Comparison of ENCODE assay signal across 1 cellular context in the genomic region with DNA sequence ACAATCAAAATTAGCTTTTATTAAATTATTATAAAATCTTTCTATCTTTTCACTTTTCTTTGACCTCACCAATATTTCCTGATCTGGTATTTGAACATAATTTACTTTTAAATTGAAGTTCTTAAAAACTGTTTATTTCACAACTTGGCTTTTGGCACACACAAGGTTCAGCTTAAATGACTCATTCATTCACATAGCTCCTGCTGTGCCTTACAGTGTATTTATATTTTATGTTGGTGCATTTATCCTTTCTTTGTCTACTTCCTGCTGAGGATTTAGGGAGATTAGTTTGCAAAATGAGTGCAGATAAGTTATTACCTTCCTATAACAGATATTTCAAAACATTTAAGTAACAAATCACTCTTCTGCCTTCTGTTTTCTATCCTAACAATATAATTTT.
TF ChIP-seq lines count a peak whose summit lies in the region.

No MANE protein-coding gene starts in this region.

TF ChIP-seq in HCT116, 20 proteins besides CTCF, POLR2A, EP300 and RAD21 (continued from another document):
- TF ChIP-seq, protein P1, sequence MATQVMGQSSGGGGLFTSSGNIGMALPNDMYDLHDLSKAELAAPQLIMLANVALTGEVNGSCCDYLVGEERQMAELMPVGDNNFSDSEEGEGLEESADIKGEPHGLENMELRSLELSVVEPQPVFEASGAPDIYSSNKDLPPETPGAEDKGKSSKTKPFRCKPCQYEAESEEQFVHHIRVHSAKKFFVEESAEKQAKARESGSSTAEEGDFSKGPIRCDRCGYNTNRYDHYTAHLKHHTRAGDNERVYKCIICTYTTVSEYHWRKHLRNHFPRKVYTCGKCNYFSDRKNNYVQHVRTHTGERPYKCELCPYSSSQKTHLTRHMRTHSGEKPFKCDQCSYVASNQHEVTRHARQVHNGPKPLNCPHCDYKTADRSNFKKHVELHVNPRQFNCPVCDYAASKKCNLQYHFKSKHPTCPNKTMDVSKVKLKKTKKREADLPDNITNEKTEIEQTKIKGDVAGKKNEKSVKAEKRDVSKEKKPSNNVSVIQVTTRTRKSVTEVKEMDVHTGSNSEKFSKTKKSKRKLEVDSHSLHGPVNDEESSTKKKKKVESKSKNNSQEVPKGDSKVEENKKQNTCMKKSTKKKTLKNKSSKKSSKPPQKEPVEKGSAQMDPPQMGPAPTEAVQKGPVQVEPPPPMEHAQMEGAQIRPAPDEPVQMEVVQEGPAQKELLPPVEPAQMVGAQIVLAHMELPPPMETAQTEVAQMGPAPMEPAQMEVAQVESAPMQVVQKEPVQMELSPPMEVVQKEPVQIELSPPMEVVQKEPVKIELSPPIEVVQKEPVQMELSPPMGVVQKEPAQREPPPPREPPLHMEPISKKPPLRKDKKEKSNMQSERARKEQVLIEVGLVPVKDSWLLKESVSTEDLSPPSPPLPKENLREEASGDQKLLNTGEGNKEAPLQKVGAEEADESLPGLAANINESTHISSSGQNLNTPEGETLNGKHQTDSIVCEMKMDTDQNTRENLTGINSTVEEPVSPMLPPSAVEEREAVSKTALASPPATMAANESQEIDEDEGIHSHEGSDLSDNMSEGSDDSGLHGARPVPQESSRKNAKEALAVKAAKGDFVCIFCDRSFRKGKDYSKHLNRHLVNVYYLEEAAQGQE (IDR thresholded peaks at IDR 0.05; ENCODE audit: low read depth): no peak
- no peak for TF ChIP-seq SIN3A (IDR thresholded peaks at IDR 0.05; ENCODE audit: low read depth)
- TF ChIP-seq YY1 (IDR thresholded peaks at IDR 0.05; ENCODE audit: extremely low read depth, insufficient replicate concordance, low read depth, low read length): no peak
- TF ChIP-seq, protein P2, sequence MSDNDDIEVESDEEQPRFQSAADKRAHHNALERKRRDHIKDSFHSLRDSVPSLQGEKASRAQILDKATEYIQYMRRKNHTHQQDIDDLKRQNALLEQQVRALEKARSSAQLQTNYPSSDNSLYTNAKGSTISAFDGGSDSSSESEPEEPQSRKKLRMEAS (IDR thresholded peaks at IDR 0.05): no peak
- TF ChIP-seq, protein P3, sequence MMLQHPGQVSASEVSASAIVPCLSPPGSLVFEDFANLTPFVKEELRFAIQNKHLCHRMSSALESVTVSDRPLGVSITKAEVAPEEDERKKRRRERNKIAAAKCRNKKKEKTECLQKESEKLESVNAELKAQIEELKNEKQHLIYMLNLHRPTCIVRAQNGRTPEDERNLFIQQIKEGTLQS (IDR thresholded peaks at IDR 0.05): no peak
- TF ChIP-seq ELF1 (IDR thresholded peaks at IDR 0.05; ENCODE audit: borderline replicate concordance, low read depth): no peak
- TF ChIP-seq CEBPB (IDR thresholded peaks at IDR 0.05; ENCODE audit: low read depth): no peak
- no peak for TF ChIP-seq SP1 (IDR thresholded peaks at IDR 0.05; ENCODE audit: low read depth)
- no peak for TF ChIP-seq CBX3 (IDR thresholded peaks at IDR 0.05; ENCODE audit: low read depth)
- TF ChIP-seq ZNF274 (IDR thresholded peaks at IDR 0.05; ENCODE audit: low read depth, low read length): no peak
- no peak for TF ChIP-seq EZH2phosphoT487 (IDR thresholded peaks at IDR 0.05; ENCODE audit: borderline replicate concordance)
- TF ChIP-seq, protein P4, sequence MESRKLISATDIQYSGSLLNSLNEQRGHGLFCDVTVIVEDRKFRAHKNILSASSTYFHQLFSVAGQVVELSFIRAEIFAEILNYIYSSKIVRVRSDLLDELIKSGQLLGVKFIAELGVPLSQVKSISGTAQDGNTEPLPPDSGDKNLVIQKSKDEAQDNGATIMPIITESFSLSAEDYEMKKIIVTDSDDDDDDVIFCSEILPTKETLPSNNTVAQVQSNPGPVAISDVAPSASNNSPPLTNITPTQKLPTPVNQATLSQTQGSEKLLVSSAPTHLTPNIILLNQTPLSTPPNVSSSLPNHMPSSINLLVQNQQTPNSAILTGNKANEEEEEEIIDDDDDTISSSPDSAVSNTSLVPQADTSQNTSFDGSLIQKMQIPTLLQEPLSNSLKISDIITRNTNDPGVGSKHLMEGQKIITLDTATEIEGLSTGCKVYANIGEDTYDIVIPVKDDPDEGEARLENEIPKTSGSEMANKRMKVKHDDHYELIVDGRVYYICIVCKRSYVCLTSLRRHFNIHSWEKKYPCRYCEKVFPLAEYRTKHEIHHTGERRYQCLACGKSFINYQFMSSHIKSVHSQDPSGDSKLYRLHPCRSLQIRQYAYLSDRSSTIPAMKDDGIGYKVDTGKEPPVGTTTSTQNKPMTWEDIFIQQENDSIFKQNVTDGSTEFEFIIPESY (IDR thresholded peaks at IDR 0.05; ENCODE audit: extremely low read depth, insufficient replicate concordance, low read length): no peak
- TF ChIP-seq EGR1 (IDR thresholded peaks at IDR 0.05; ENCODE audit: low read depth): no peak
- TF ChIP-seq POLR2AphosphoS5 (IDR thresholded peaks at IDR 0.05; ENCODE audit: low read depth, low read length): no peak
- no peak for TF ChIP-seq ZFX (IDR thresholded peaks at IDR 0.05)
- TF ChIP-seq SRF (IDR thresholded peaks at IDR 0.05; ENCODE audit: low read depth): no peak
- TF ChIP-seq TCF7L2 (IDR thresholded peaks at IDR 0.05; ENCODE audit: borderline replicate concordance, extremely low read depth, insufficient read depth, insufficient read length): no peak
- no peak for TF ChIP-seq FOSL1 (IDR thresholded peaks at IDR 0.05; ENCODE audit: low read depth)
